ENCODE assay signal across 30 cellular contexts in genomic region chr9:90940280-90940679, GRCh38.
"Had no signal": no experiment of that assay in that cellular context is flagged by ENCODE, and none has a peak within 500 bp of the region (broad histone marks: within the 10 kb centered on the region; RNA-seq: fewer than 3 reads in every experiment).

No MANE protein-coding gene starts in this region.

- H3K27ac Mint-ChIP-seq: activated CD8-positive, alpha-beta T cell treated with anti-CD3 and anti-CD28 coated beads for 36 hours; activated naive CD8-positive, alpha-beta T cell; effector memory CD8-positive, alpha-beta T cell; WTC11 had no signal

- H3K4me3 Mint-ChIP-seq: activated CD8-positive, alpha-beta T cell treated with anti-CD3 and anti-CD28 coated beads for 36 hours; activated naive CD8-positive, alpha-beta T cell; activated T-cell treated with anti-CD3 and anti-CD28 coated beads, Interleukin-2, amount 50 U/mL, for 4 hours; activated T-helper 17 cell treated with anti-CD3 and anti-CD28 coated beads, Interleukin-2, amount 50 U/mL, for 72 hours; effector memory CD8-positive, alpha-beta T cell; WTC11 had no signal

- H3K27ac ChIP-seq: epithelial cell of prostate, esophagus squamous epithelium, gastroesophageal sphincter, heart right ventricle had no signal

- DNase-seq: activated CD4-positive, alpha-beta T cell treated with anti-CD3 and anti-CD28 coated beads for 1 hour; activated CD4-positive, alpha-beta T cell treated with anti-CD3 and anti-CD28 coated beads for 4 hours; activated CD4-positive, alpha-beta T cell treated with anti-CD3 and anti-CD28 coated beads, Interleukin-2, amount 50 U/mL, for 1 hour; activated CD4-positive, alpha-beta T cell treated with anti-CD3 and anti-CD28 coated beads, Interleukin-2, amount 50 U/mL, for 48 hours; activated CD8-positive, alpha-beta memory T cell treated with anti-CD3 and anti-CD28 coated beads for 24 hours; activated CD8-positive, alpha-beta T cell treated with anti-CD3 and anti-CD28 coated beads for 36 hours; activated effector memory CD4-positive, alpha-beta T cell treated with Interleukin-2 at 50 U/mL for 16 hours; activated gamma-delta T cell treated with Interleukin-2 at 50 U/mL for 16 hours; activated naive CD4-positive, alpha-beta T cell treated with anti-CD3 and anti-CD28 coated beads, Interleukin-2, amount 50 U/mL, for 16 hours; activated naive CD4-positive, alpha-beta T cell treated with Interleukin-2 at 50 U/mL for 16 hours; activated T-cell treated with anti-CD3 and anti-CD28 coated beads, Interleukin-2, amount 50 U/mL, for 4 hours; amniotic stem cell; anterior cingulate cortex; caudate nucleus; cortex of kidney; dermis blood vessel endothelial cell; effector CD4-positive, alpha-beta T cell; effector memory CD8-positive, alpha-beta T cell; esophagus squamous epithelium; foreskin melanocyte; heart right ventricle; T-helper 2 cell had no signal

- H3K4me1 Mint-ChIP-seq: activated T-helper 17 cell treated with anti-CD3 and anti-CD28 coated beads, Interleukin-2, amount 50 U/mL, for 72 hours; WTC11 had no signal

- FAIRE-seq: astrocyte, colon, endothelial cell of umbilical vein had no signal

- H3K4me3 ChIP-seq: esophagus squamous epithelium, gastroesophageal sphincter, heart right ventricle had no signal

- H3K36me3 Mint-ChIP-seq: activated naive CD8-positive, alpha-beta T cell; WTC11 had no signal

- H3K9me3 Mint-ChIP-seq: activated CD8-positive, alpha-beta T cell treated with anti-CD3 and anti-CD28 coated beads for 36 hours; activated T-cell treated with anti-CD3 and anti-CD28 coated beads, Interleukin-2, amount 50 U/mL, for 4 hours; activated T-helper 17 cell treated with anti-CD3 and anti-CD28 coated beads, Interleukin-2, amount 50 U/mL, for 72 hours; effector memory CD8-positive, alpha-beta T cell had no signal

- ATAC-seq: activated CD8-positive, alpha-beta T cell treated with anti-CD3 and anti-CD28 coated beads for 36 hours; activated T-cell treated with anti-CD3 and anti-CD28 coated beads, Interleukin-2, amount 50 U/mL, for 4 hours; activated T-helper 17 cell treated with anti-CD3 and anti-CD28 coated beads, Interleukin-2, amount 50 U/mL, for 72 hours; effector memory CD8-positive, alpha-beta T cell; gastroesophageal sphincter; heart right ventricle; WTC11 had no signal
